ENCODE assay signal across 16 cellular contexts in the genomic region with DNA sequence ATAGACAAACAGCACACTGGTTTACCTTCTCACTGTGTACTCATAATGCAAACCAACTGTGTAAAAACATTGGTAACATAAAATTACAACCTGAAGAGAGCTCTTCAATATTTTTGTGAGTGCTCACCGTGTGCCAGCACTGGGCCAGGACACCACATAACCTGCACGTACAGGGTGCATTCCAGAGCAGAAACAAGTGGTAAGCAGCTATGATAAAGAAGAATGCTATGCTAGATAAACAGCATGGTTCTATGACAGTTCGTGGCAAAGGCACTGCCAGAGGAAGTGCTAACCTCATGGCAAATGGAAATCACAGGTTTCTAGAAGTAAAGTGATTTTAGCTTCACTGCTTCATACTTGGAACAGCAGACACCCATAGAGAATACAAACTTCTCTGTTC.
A peak's percentile ranks its signal among the peaks of the same experiment; 100 is the strongest.
DNase-seq lines count a peak whose midpoint lies in the region; ATAC-seq, FAIRE-seq and TF ChIP-seq lines count a peak whose summit lies in the region.
"Had no signal": no experiment of that assay in that cellular context is flagged by ENCODE, and none has a peak within 500 bp of the region (broad histone marks: within the 10 kb centered on the region; RNA-seq: fewer than 3 reads in every experiment).

No MANE protein-coding gene starts in this region.

- H3K9me3 Mint-ChIP-seq in activated T-helper 17 cell treated with anti-CD3 and anti-CD28 coated beads, Interleukin-2, amount 50 U/mL, for 72 hours, result no peaks in the 10 kb centered on the region
- H3K9me3 Mint-ChIP-seq: natural killer cell had no signal

- H3K4me3 ChIP-seq in right atrium auricular region, result no peak overlapping the region
- H3K4me3 ChIP-seq in epithelial cell of esophagus (ENCODE audit: low read length), result no peak overlapping the region
- H3K4me3 ChIP-seq: ascending aorta, testis had no signal

- intact Hi-C loops in left ventricle myocardium superior (cut with micrococcal nuclease), result no loop called here

- DNase-seq in left ventricle myocardium superior, result no peak
- no peak for DNase-seq in right atrium auricular region (ENCODE audit: low spot score)
- DNase-seq in RCC 7860 (ENCODE audit: low spot score), result peak; percentile 90
- peak; percentile 72 for DNase-seq in epithelial cell of esophagus (ENCODE audit: low read depth)
- DNase-seq in central memory CD4-positive, alpha-beta T cell, result no peak
- DNase-seq in NCI-H510A (lab: John Stamatoyannopoulos, UW), result no peak
- DNase-seq: activated CD8-positive, alpha-beta T cell treated with anti-CD3 and anti-CD28 coated beads, Interleukin-2, amount 10 ng/mL, durations not matched to agents 7 days and 5 days; activated effector memory CD4-positive, alpha-beta T cell treated with Interleukin-2 at 50 U/mL for 16 hours; natural killer cell; NCI-H1092; NCI-H2171; stimulated activated CD4-positive, alpha-beta T cell treated with anti-CD3 and anti-CD28 coated beads, Interleukin-2, amount 100 ng/mL, for 24 hours had no signal

- H3K36me3 ChIP-seq in right atrium auricular region, result no peaks in the 10 kb centered on the region
- H3K36me3 ChIP-seq: ascending aorta had no signal

- H3K27me3 Mint-ChIP-seq in activated T-helper 17 cell treated with anti-CD3 and anti-CD28 coated beads, Interleukin-2, amount 50 U/mL, for 72 hours, result peaks cover 33% of the 10 kb centered on the region

- H3K27ac ChIP-seq in right atrium auricular region, result no peak overlapping the region
- H3K27ac ChIP-seq: ascending aorta, testis had no signal

- H3K9me3 ChIP-seq in right atrium auricular region, result no peaks in the 10 kb centered on the region
- H3K9me3 ChIP-seq: ascending aorta, testis had no signal

- no peak overlapping the region for H3K27ac Mint-ChIP-seq in activated T-helper 17 cell treated with anti-CD3 and anti-CD28 coated beads, Interleukin-2, amount 50 U/mL, for 72 hours
- H3K27ac Mint-ChIP-seq: activated CD8-positive, alpha-beta T cell treated with anti-CD3 and anti-CD28 coated beads, Interleukin-2, amount 10 ng/mL, durations not matched to agents 7 days and 5 days; natural killer cell had no signal

- TF ChIP-seq CTCF in right atrium auricular region (IDR thresholded peaks at IDR 0.05) (no peak), epithelial cell of esophagus (IDR thresholded peaks at IDR 0.05; ENCODE audit: insufficient read depth, low read depth, low read length, missing control alignments) (no peak)

- no peaks in the 10 kb centered on the region for H3K4me1 Mint-ChIP-seq in activated T-helper 17 cell treated with anti-CD3 and anti-CD28 coated beads, Interleukin-2, amount 50 U/mL, for 72 hours
- H3K4me1 Mint-ChIP-seq: natural killer cell had no signal

- peaks cover 0 to 14% of the 10 kb centered on the region in 2 donors for H3K4me1 ChIP-seq in right atrium auricular region
- H3K4me1 ChIP-seq: ascending aorta, testis had no signal

- H3K36me3 Mint-ChIP-seq in activated T-helper 17 cell treated with anti-CD3 and anti-CD28 coated beads, Interleukin-2, amount 50 U/mL, for 72 hours (ENCODE audit: low read depth), result no peaks in the 10 kb centered on the region
- H3K36me3 Mint-ChIP-seq: natural killer cell had no signal

- ATAC-seq in left ventricle myocardium superior (peak; percentile 73), GM21529 (IDR thresholded peaks at IDR 0.05; ENCODE audit: unreplicated experiment) (no peak)
- no peak for ATAC-seq in activated T-helper 17 cell treated with anti-CD3 and anti-CD28 coated beads, Interleukin-2, amount 50 U/mL, for 72 hours (replicated peaks)
- ATAC-seq: activated CD8-positive, alpha-beta T cell treated with anti-CD3 and anti-CD28 coated beads, Interleukin-2, amount 10 ng/mL, durations not matched to agents 7 days and 5 days; natural killer cell had no signal

- FAIRE-seq in RCC 7860 (lab: Jason Lieb, UNC), result peak; percentile 93

- no peak overlapping the region for H3K4me3 Mint-ChIP-seq in activated T-helper 17 cell treated with anti-CD3 and anti-CD28 coated beads, Interleukin-2, amount 50 U/mL, for 72 hours
- H3K4me3 Mint-ChIP-seq: activated CD8-positive, alpha-beta T cell treated with anti-CD3 and anti-CD28 coated beads, Interleukin-2, amount 10 ng/mL, durations not matched to agents 7 days and 5 days; natural killer cell had no signal

- H3K27me3 ChIP-seq in right atrium auricular region, result no peaks in the 10 kb centered on the region
- H3K27me3 ChIP-seq: ascending aorta, testis had no signal

Comparison
In these comparisons a context has a peak if more than half of its experiments do, and no peak if none do; other contexts are left out.
1. DNase-seq: peak in RCC 7860 (single experiment) and epithelial cell of esophagus (single experiment); none in left ventricle myocardium superior (single experiment), right atrium auricular region (single experiment), central memory CD4-positive, alpha-beta T cell (single experiment) and NCI-H510A (single experiment).